In genomic region chr7:30157217-30157616, GRCh38 we compare ENCODE assay signal across 14 cellular contexts. TPM values are rescaled to one million over a fixed set of nuclear protein-coding genes. Genes with fewer than 3 reads are reported as not detected.
DNase-seq lines count a peak whose midpoint lies in the region; ATAC-seq and TF ChIP-seq lines count a peak whose summit lies in the region.
"Had no signal": no experiment of that assay in that cellular context is flagged by ENCODE, and none has a peak within 500 bp of the region (broad histone marks: within the 10 kb centered on the region; RNA-seq: fewer than 3 reads in every experiment).

No MANE protein-coding gene starts in this region.

- no peaks in the 10 kb centered on the region for H3K27me3 Mint-ChIP-seq in activated naive CD4-positive, alpha-beta T cell treated with anti-CD3 and anti-CD28 coated beads for 36 hours (ENCODE audit: low read depth)
- H3K27me3 Mint-ChIP-seq in activated T-cell treated with anti-CD3 and anti-CD28 coated beads, Interleukin-2, amount 50 U/mL, for 72 hours (ENCODE audit: low read depth) = no peaks in the 10 kb centered on the region
- peaks cover 2% of the 10 kb centered on the region for H3K27me3 Mint-ChIP-seq in endothelial cell (ENCODE audit: unreplicated experiment)
- H3K27me3 Mint-ChIP-seq: IgD-negative memory B cell had no signal

- DNase-seq in activated naive CD4-positive, alpha-beta T cell treated with anti-CD3 and anti-CD28 coated beads for 36 hours = peak; percentile 63
- DNase-seq in activated naive CD4-positive, alpha-beta T cell treated with anti-CD3 and anti-CD28 coated beads, Interleukin-2, amount 50 U/mL, for 16 hours = no peak
- DNase-seq in activated T-cell treated with anti-CD3 and anti-CD28 coated beads, Interleukin-2, amount 50 U/mL, for 72 hours = peak; percentile 25 to 30
- DNase-seq in middle frontal gyrus (ENCODE audit: extremely low spot score, low spot score) (no peak), endothelial cell (ENCODE audit: low spot score) (no peak), GM03348 (ENCODE audit: low spot score) (no peak)
- DNase-seq: immature natural killer cell, NCI-H1105, NCI-H345 had no signal

- peak overlapping the region; percentile 9 for H3K27ac ChIP-seq in neutrophil
- H3K27ac ChIP-seq: thoracic aorta had no signal

- H3K9me3 ChIP-seq in Loucy (ENCODE audit: insufficient read depth, low read depth, low read length) (no peaks in the 10 kb centered on the region), neutrophil (no peaks in the 10 kb centered on the region)
- H3K9me3 ChIP-seq: thoracic aorta had no signal

- CTCF ChIA-PET in activated naive CD4-positive, alpha-beta T cell treated with anti-CD3 and anti-CD28 coated beads for 36 hours (lab: Charles Lee) = interaction anchor here (0.9 to 1.2 kb wide), 2 partner anchors 9 to 19 kb away, joined by 3 read pairs; no protein-coding TSS in a partner anchor

- no peaks in the 10 kb centered on the region for H3K9me3 Mint-ChIP-seq in activated naive CD4-positive, alpha-beta T cell treated with anti-CD3 and anti-CD28 coated beads for 36 hours
- no peaks in the 10 kb centered on the region for H3K9me3 Mint-ChIP-seq in activated T-cell treated with anti-CD3 and anti-CD28 coated beads, Interleukin-2, amount 50 U/mL, for 72 hours
- H3K9me3 Mint-ChIP-seq in endothelial cell (ENCODE audit: unreplicated experiment) = no peaks in the 10 kb centered on the region
- H3K9me3 Mint-ChIP-seq: IgD-negative memory B cell, immature natural killer cell had no signal

- no peaks in the 10 kb centered on the region for H3F3A ChIP-seq in Loucy (ENCODE audit: low read depth)

- TF ChIP-seq CTCF in Loucy (conservative IDR thresholded peaks at IDR 0.05; ENCODE audit: low read length) (no peak), neutrophil (IDR thresholded peaks at IDR 0.05) (no peak), endothelial cell (IDR thresholded peaks at IDR 0.05; ENCODE audit: unreplicated experiment) (no peak)

- no peaks in the 10 kb centered on the region for H3K36me3 Mint-ChIP-seq in activated naive CD4-positive, alpha-beta T cell treated with anti-CD3 and anti-CD28 coated beads for 36 hours (ENCODE audit: low read depth)
- no peaks in the 10 kb centered on the region for H3K36me3 Mint-ChIP-seq in activated T-cell treated with anti-CD3 and anti-CD28 coated beads, Interleukin-2, amount 50 U/mL, for 72 hours (ENCODE audit: insufficient read depth in 2 of 2)
- H3K36me3 Mint-ChIP-seq in endothelial cell (ENCODE audit: low read depth, unreplicated experiment) = peaks cover 2% of the 10 kb centered on the region

- H3K27ac Mint-ChIP-seq in activated naive CD4-positive, alpha-beta T cell treated with anti-CD3 and anti-CD28 coated beads for 36 hours = peak overlapping the region; percentile 51
- H3K27ac Mint-ChIP-seq in activated T-cell treated with anti-CD3 and anti-CD28 coated beads, Interleukin-2, amount 50 U/mL, for 72 hours = no peak overlapping the region
- H3K27ac Mint-ChIP-seq in endothelial cell (ENCODE audit: unreplicated experiment) = no peak overlapping the region
- H3K27ac Mint-ChIP-seq: IgD-negative memory B cell, immature natural killer cell had no signal

- peak; percentile 36 to 63 for ATAC-seq in activated T-cell treated with anti-CD3 and anti-CD28 coated beads, Interleukin-2, amount 50 U/mL, for 72 hours (replicated peaks in 1 of 2)

- H3K27me3 ChIP-seq in Loucy (ENCODE audit: insufficient read depth, low read length, poor library complexity, severe bottlenecking) (no peaks in the 10 kb centered on the region), neutrophil (no peaks in the 10 kb centered on the region)

- H3K9me2 ChIP-seq in Loucy (replicated peaks; ENCODE audit: low read depth, low read length) = no peaks in the 10 kb centered on the region

- intact Hi-C loops in activated naive CD4-positive, alpha-beta T cell treated with anti-CD3 and anti-CD28 coated beads for 36 hours (cut with micrococcal nuclease) = no loop called here

- peak overlapping the region; percentile 36 for H3K4me3 Mint-ChIP-seq in activated naive CD4-positive, alpha-beta T cell treated with anti-CD3 and anti-CD28 coated beads for 36 hours
- H3K4me3 Mint-ChIP-seq in activated T-cell treated with anti-CD3 and anti-CD28 coated beads, Interleukin-2, amount 50 U/mL, for 72 hours = peak overlapping the region; percentile 27 to 68
- H3K4me3 Mint-ChIP-seq in endothelial cell (ENCODE audit: unreplicated experiment) = no peak overlapping the region
- H3K4me3 Mint-ChIP-seq: IgD-negative memory B cell, immature natural killer cell had no signal

- peak overlapping the region; percentile 58 for H3K4me3 ChIP-seq in Loucy (ENCODE audit: low read length, poor library complexity, severe bottlenecking)
- no peak overlapping the region for H3K4me3 ChIP-seq in neutrophil (ENCODE audit: low read depth in 1 of 2, low read length in 1 of 2)
- H3K4me3 ChIP-seq: lung, thoracic aorta had no signal

- H3K79me2 ChIP-seq in Loucy (ENCODE audit: insufficient read depth, low read length) = no peaks in the 10 kb centered on the region

- H3K9ac ChIP-seq in Loucy (ENCODE audit: low read depth, low read length, poor library complexity, severe bottlenecking) = peak overlapping the region; percentile 39

- H4K20me1 ChIP-seq in Loucy (ENCODE audit: insufficient read depth, low read length, poor library complexity, severe bottlenecking) = no peaks in the 10 kb centered on the region

- H3K36me3 ChIP-seq in Loucy (ENCODE audit: insufficient read depth, low read length) (no peaks in the 10 kb centered on the region), neutrophil (peaks cover 16% of the 10 kb centered on the region)

- H2AFZ ChIP-seq in Loucy (ENCODE audit: low read length) = peak overlapping the region; percentile 54; the same call in 1 of the 2 replicates

- peaks cover 38% of the 10 kb centered on the region for H3K4me1 Mint-ChIP-seq in activated naive CD4-positive, alpha-beta T cell treated with anti-CD3 and anti-CD28 coated beads for 36 hours (ENCODE audit: low read depth)
- peaks cover 52% of the 10 kb centered on the region for H3K4me1 Mint-ChIP-seq in activated T-cell treated with anti-CD3 and anti-CD28 coated beads, Interleukin-2, amount 50 U/mL, for 72 hours (ENCODE audit: low read depth)
- H3K4me1 Mint-ChIP-seq in endothelial cell (ENCODE audit: unreplicated experiment) = peaks cover 20% of the 10 kb centered on the region

- H3K4me1 ChIP-seq in Loucy (ENCODE audit: insufficient read depth, low read length, poor library complexity, severe bottlenecking) (peaks cover 45% of the 10 kb centered on the region), neutrophil (ENCODE audit: control insufficient read depth in 1 of 2, insufficient read depth in 1 of 2, low read depth in 1 of 2, low read length in 1 of 2) (peaks cover 39 to 59% of the 10 kb centered on the region in 2 experiments)

- peak overlapping the region; percentile 69 for H3K4me2 ChIP-seq in Loucy (ENCODE audit: low read depth, low read length, poor library complexity, severe bottlenecking)

RNA-seq across cellular contexts. Expression of gene MTURN, which starts 22.4 kb away (rescaled TPM):
- total RNA-seq in activated naive CD4-positive, alpha-beta T cell treated with anti-CD3 and anti-CD28 coated beads for 36 hours = 1 to 10 TPM; 5.1 to 6.3 TPM
- total RNA-seq in activated T-cell treated with anti-CD3 and anti-CD28 coated beads, Interleukin-2, amount 50 U/mL, for 72 hours = 1 to 10 TPM; 5.3 to 5.4 TPM
- total RNA-seq in endothelial cell (ENCODE audit: unreplicated experiment) = 18.0 TPM

Comparison
In these comparisons a context has a peak if more than half of its experiments do, and no peak if none do; other contexts are left out.
1. DNase-seq: peak in activated naive CD4-positive, alpha-beta T cell treated with anti-CD3 and anti-CD28 coated beads for 36 hours (single experiment) and activated T-cell treated with anti-CD3 and anti-CD28 coated beads, Interleukin-2, amount 50 U/mL, for 72 hours (2 of 2); none in activated naive CD4-positive, alpha-beta T cell treated with anti-CD3 and anti-CD28 coated beads, Interleukin-2, amount 50 U/mL, for 16 hours (single experiment), middle frontal gyrus (single experiment), endothelial cell (single experiment) and GM03348 (single experiment).